Comparison of ENCODE assay signal across 24 cellular contexts in the genomic region with DNA sequence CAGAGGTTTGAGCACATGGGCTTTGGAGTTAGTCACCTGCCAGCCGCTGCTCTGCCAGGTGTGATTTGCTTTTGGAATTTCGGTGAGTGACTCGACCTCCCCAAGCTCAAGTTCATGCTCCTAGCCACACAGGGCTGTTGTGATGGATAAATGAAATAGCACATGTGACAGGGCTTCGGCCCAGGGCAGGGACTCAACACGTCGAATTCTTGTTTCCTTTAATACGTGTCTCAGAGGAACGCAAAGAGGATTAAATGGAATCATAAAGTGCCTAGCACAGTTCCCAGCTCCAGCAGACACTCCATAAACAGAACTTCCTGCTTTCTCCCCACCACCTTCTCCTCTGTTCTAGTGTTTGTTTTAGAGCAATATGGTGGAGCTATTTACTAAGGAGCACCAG.
"Had no signal": no experiment of that assay in that cellular context is flagged by ENCODE, and none has a peak within 500 bp of the region (broad histone marks: within the 10 kb centered on the region; RNA-seq: fewer than 3 reads in every experiment).

No MANE protein-coding gene starts in this region.

- H3K9me3 Mint-ChIP-seq: activated B cell treated with CpG ODN at 0.5 μM for 24 hours; activated naive CD4-positive, alpha-beta T cell treated with anti-CD3 and anti-CD28 coated beads, Interleukin-2, amount 10 ng/mL, durations not matched to agents 7 days and 5 days; activated T-cell treated with anti-CD3 and anti-CD28 coated beads, Interleukin-2, amount 50 U/mL, for 4 hours; natural killer cell treated with Interleukin-12 subunit alpha and Interleukin-12 subunit beta and Interleukin-15 and Interleukin-18, amount 100 ng/mL, for 72 hours; stimulated activated memory B cell treated with anti-CD40 and anti-IgM and Interleukin-4, amounts not matched to agents 10 μg/mL and 1 μg/mL and 100 μg/mL, for 72 hours had no signal

- H3K4me3 Mint-ChIP-seq: activated B cell treated with CpG ODN at 0.5 μM for 24 hours; activated CD4-positive, alpha-beta T cell treated with anti-CD3 and anti-CD28 coated beads for 36 hours; activated naive CD4-positive, alpha-beta T cell treated with anti-CD3 and anti-CD28 coated beads, Interleukin-2, amount 10 ng/mL, durations not matched to agents 7 days and 5 days; activated T-cell treated with anti-CD3 and anti-CD28 coated beads, Interleukin-2, amount 50 U/mL, for 4 hours; natural killer cell treated with Interleukin-12 subunit alpha and Interleukin-12 subunit beta and Interleukin-15 and Interleukin-18, amount 100 ng/mL, for 72 hours; stimulated activated memory B cell treated with anti-CD40 and anti-IgM and Interleukin-4, amounts not matched to agents 10 μg/mL and 1 μg/mL and 100 μg/mL, for 72 hours; T-helper 17 cell had no signal

- H3K4me3 ChIP-seq: left lung, ovary, prostate gland, right lobe of liver, vagina had no signal

- H3K4me1 ChIP-seq: left lung, prostate gland, right lobe of liver, vagina had no signal

- DNase-seq: activated B cell treated with CpG ODN at 0.5 μM for 24 hours; activated CD4-positive, alpha-beta T cell treated with anti-CD3 and anti-CD28 coated beads, Interleukin-2, amount 50 U/mL, for 4 hours; activated CD8-positive, alpha-beta memory T cell treated with anti-CD3 and anti-CD28 coated beads, Interleukin-2, amount 50 U/mL, for 48 hours; activated effector memory CD4-positive, alpha-beta T cell treated with Interleukin-2 at 50 U/mL for 16 hours; activated naive CD4-positive, alpha-beta T cell treated with anti-CD3 and anti-CD28 coated beads, Interleukin-2, amount 10 ng/mL, durations not matched to agents 7 days and 5 days; activated T-cell treated with anti-CD3 and anti-CD28 coated beads, Interleukin-2, amount 50 U/mL, for 4 hours; amygdala; effector CD4-positive, alpha-beta T cell; erythroblast; foreskin melanocyte; glutamatergic neuron; left lung; ovary; small intestine; SW 1271; T-helper 17 cell; trophoblast cell had no signal

- H3K4me1 Mint-ChIP-seq: activated naive CD4-positive, alpha-beta T cell treated with anti-CD3 and anti-CD28 coated beads, Interleukin-2, amount 10 ng/mL, durations not matched to agents 7 days and 5 days had no signal

- H3K27me3 Mint-ChIP-seq: activated B cell treated with CpG ODN at 0.5 μM for 24 hours had no signal

- H3K36me3 ChIP-seq: left lung, neutrophil, ovary, prostate gland, right lobe of liver, vagina had no signal

- H3K27ac ChIP-seq: left lung, neutrophil, ovary, prostate gland, right lobe of liver, vagina had no signal

- H3K27ac Mint-ChIP-seq: activated B cell treated with CpG ODN at 0.5 μM for 24 hours; activated CD4-positive, alpha-beta T cell treated with anti-CD3 and anti-CD28 coated beads for 36 hours; activated naive CD4-positive, alpha-beta T cell treated with anti-CD3 and anti-CD28 coated beads, Interleukin-2, amount 10 ng/mL, durations not matched to agents 7 days and 5 days; natural killer cell treated with Interleukin-12 subunit alpha and Interleukin-12 subunit beta and Interleukin-15 and Interleukin-18, amount 100 ng/mL, for 72 hours; T-helper 17 cell had no signal

- H3K36me3 Mint-ChIP-seq: activated naive CD4-positive, alpha-beta T cell treated with anti-CD3 and anti-CD28 coated beads, Interleukin-2, amount 10 ng/mL, durations not matched to agents 7 days and 5 days; natural killer cell treated with Interleukin-12 subunit alpha and Interleukin-12 subunit beta and Interleukin-15 and Interleukin-18, amount 100 ng/mL, for 72 hours; stimulated activated memory B cell treated with anti-CD40 and anti-IgM and Interleukin-4, amounts not matched to agents 10 μg/mL and 1 μg/mL and 100 μg/mL, for 72 hours had no signal

- ATAC-seq: left lung, right lobe of liver, T-helper 17 cell had no signal

- H3K27me3 ChIP-seq: ovary, right lobe of liver, vagina had no signal

- H3K9me3 ChIP-seq: left lung, neutrophil, ovary, prostate gland, right lobe of liver, vagina had no signal
